ENCODE assay signal across 23 cellular contexts in the genomic region with DNA sequence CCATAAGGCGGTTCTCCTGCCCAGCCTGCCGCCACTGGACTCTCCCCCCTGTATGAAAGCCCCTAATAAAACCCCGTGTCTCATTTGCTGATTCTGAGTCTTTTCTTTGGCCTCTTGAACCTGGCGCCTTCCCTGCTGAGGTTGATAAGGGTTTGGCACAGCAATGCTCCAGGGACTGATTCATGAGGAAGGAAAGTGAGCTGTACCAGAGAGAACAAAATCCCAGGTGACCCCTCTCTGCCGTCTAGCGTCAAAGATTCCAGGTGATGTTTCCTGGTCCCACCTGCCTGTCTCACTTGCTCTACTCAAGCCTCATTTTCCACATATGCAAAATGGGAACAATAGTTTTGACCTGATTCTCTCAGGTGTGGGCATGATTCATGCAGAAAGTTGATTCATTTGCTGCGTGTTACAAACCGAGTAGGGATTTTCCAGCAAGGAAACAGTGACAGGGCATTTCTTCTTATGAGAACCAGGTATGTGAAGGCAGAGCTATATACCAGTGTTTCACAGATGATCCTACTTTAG.
A peak's percentile ranks its signal among the peaks of the same experiment; 100 is the strongest.
DNase-seq lines count a peak whose midpoint lies in the region; ATAC-seq, FAIRE-seq and TF ChIP-seq lines count a peak whose summit lies in the region.
"Had no signal": no experiment of that assay in that cellular context is flagged by ENCODE, and none has a peak within 500 bp of the region (broad histone marks: within the 10 kb centered on the region; RNA-seq: fewer than 3 reads in every experiment).

No MANE protein-coding gene starts in this region.

- H3K9me3 ChIP-seq in Peyer's patch (no peaks in the 10 kb centered on the region), esophagus squamous epithelium (no peaks in the 10 kb centered on the region), pancreas (no peaks in the 10 kb centered on the region)
- H3K9me3 ChIP-seq: testis had no signal

- no peak for TF ChIP-seq POLR2A in Peyer's patch (IDR thresholded peaks at IDR 0.05)
- no peak for TF ChIP-seq POLR2A in esophagus squamous epithelium (IDR thresholded peaks at IDR 0.05)

- POLR2A ChIA-PET in activated CD4-positive, alpha-beta T cell treated with anti-CD3 and anti-CD28 coated beads, Interleukin-2, amount 10 ng/mL, durations not matched to agents 7 days and 5 days (lab: Charles Lee), result no interaction called here

- intact Hi-C loops in esophagus squamous epithelium (cut with DNase I), result no loop called here
- intact Hi-C loops in pancreas (cut with DNase I), result no loop called here

- no peaks in the 10 kb centered on the region for H3K36me3 Mint-ChIP-seq in activated CD4-positive, alpha-beta T cell treated with anti-CD3 and anti-CD28 coated beads, Interleukin-2, amount 10 ng/mL, durations not matched to agents 7 days and 5 days (ENCODE audit: low read depth)
- H3K36me3 Mint-ChIP-seq: memory B cell, T-cell had no signal

- peak overlapping the region in 3 of 4 donors; percentile 56 to 89 (median 86) for H3K27ac ChIP-seq in Peyer's patch
- H3K27ac ChIP-seq in esophagus squamous epithelium, result peak overlapping the region; percentile 87 to 92 (median 90)
- peak overlapping the region in 1 of 4 donors; percentile 26 for H3K27ac ChIP-seq in pancreas
- H3K27ac ChIP-seq: sigmoid colon, testis, VCaP had no signal

- 35 to 56% methylated on average over 7 of the region's 8 CpGs for WGBS in esophagus squamous epithelium, 2 donors
- WGBS in pancreas, 2 donors, result 59 to 61% methylated on average over 8 of the region's 8 CpGs

- TF ChIP-seq CTCF in Peyer's patch (IDR thresholded peaks at IDR 0.05), result peak in 1 of 6 experiments; percentile 10
- no peak for TF ChIP-seq CTCF in esophagus squamous epithelium (IDR thresholded peaks at IDR 0.05)
- no peak for TF ChIP-seq CTCF in pancreas (IDR thresholded peaks at IDR 0.05)

- H3K4me3 Mint-ChIP-seq in activated CD4-positive, alpha-beta T cell treated with anti-CD3 and anti-CD28 coated beads, Interleukin-2, amount 10 ng/mL, durations not matched to agents 7 days and 5 days, result no peak overlapping the region
- H3K4me3 Mint-ChIP-seq: activated T-helper 1 cell treated with anti-CD3 and anti-CD28 coated beads, Interleukin-12 subunit alpha, Interleukin-12 subunit beta, Interleukin-2, Interleukin-4 antibody, amounts not matched to agents 30 ng/mL and 10 ng/mL and 1 ng/mL, durations not matched to agents 14 hours and 24 hours and 36 hours; memory B cell; T-cell had no signal

- DNase-seq in Peyer's patch (peak in 2 of 3 donors; percentile 70 to 76), esophagus squamous epithelium (lab: John Stamatoyannopoulos, UW) (no peak), pancreas (peak in 1 of 6 donors; percentile 10), retina (no peak), NCI-H2196 (lab: John Stamatoyannopoulos, UW; ENCODE audit: unreplicated experiment) (no peak), NCI-H345 (lab: John Stamatoyannopoulos, UW) (no peak)
- no peak for DNase-seq in activated CD4-positive, alpha-beta T cell treated with anti-CD3 and anti-CD28 coated beads, Interleukin-2, amount 10 ng/mL, durations not matched to agents 7 days and 5 days
- DNase-seq: activated CD8-positive, alpha-beta memory T cell treated with anti-CD3 and anti-CD28 coated beads for 24 hours; AML-193; GF-D8; NCI-H2029; NCI-H69; sigmoid colon; stimulated activated CD4-positive, alpha-beta T cell treated with anti-CD3 and anti-CD28 coated beads, Interleukin-4, amount 100 ng/mL, for 24 hours; stimulated activated CD8-positive, alpha-beta memory T cell treated with anti-CD3 and anti-CD28 coated beads, Interleukin-4, amount 100 ng/mL, for 48 hours; T-cell; testis had no signal

- no peaks in the 10 kb centered on the region for H3K27me3 Mint-ChIP-seq in activated CD4-positive, alpha-beta T cell treated with anti-CD3 and anti-CD28 coated beads, Interleukin-2, amount 10 ng/mL, durations not matched to agents 7 days and 5 days
- H3K27me3 Mint-ChIP-seq: memory B cell, T-cell had no signal

- H3K27me3 ChIP-seq in Peyer's patch, result no peaks in the 10 kb centered on the region
- H3K27me3 ChIP-seq in esophagus squamous epithelium, result no peaks in the 10 kb centered on the region
- H3K27me3 ChIP-seq in pancreas, result no peaks in the 10 kb centered on the region
- H3K27me3 ChIP-seq: sigmoid colon, testis had no signal

- CTCF ChIA-PET in activated CD4-positive, alpha-beta T cell treated with anti-CD3 and anti-CD28 coated beads, Interleukin-2, amount 10 ng/mL, durations not matched to agents 7 days and 5 days (lab: Charles Lee), result no interaction called here

- ATAC-seq in GM19025 (IDR thresholded peaks at IDR 0.05; ENCODE audit: low read depth, unreplicated experiment), result peak; percentile 44
- ATAC-seq in pancreas, result peak; percentile 28 to 83 (median 71)
- ATAC-seq: Panc1, T-cell had no signal

- H3K36me3 ChIP-seq in Peyer's patch (no peaks in the 10 kb centered on the region), esophagus squamous epithelium (no peaks in the 10 kb centered on the region), pancreas (no peaks in the 10 kb centered on the region)
- H3K36me3 ChIP-seq: sigmoid colon had no signal

- H3K9me3 Mint-ChIP-seq in activated CD4-positive, alpha-beta T cell treated with anti-CD3 and anti-CD28 coated beads, Interleukin-2, amount 10 ng/mL, durations not matched to agents 7 days and 5 days, result peaks cover 4% of the 10 kb centered on the region

- H3K4me1 Mint-ChIP-seq in activated CD4-positive, alpha-beta T cell treated with anti-CD3 and anti-CD28 coated beads, Interleukin-2, amount 10 ng/mL, durations not matched to agents 7 days and 5 days, result no peaks in the 10 kb centered on the region
- H3K4me1 Mint-ChIP-seq: memory B cell, T-cell had no signal

- H3K4me1 ChIP-seq in Peyer's patch (peaks cover 0 to 7% (median 0%) of the 10 kb centered on the region in 4 donors), esophagus squamous epithelium (peaks cover 0 to 51% (median 0%) of the 10 kb centered on the region in 3 donors), pancreas (peaks cover 0 to 11% (median 4%) of the 10 kb centered on the region in 3 donors)
- H3K4me1 ChIP-seq: sigmoid colon, testis had no signal

- H3K4me3 ChIP-seq in Peyer's patch, result no peak overlapping the region
- no peak overlapping the region for H3K4me3 ChIP-seq in esophagus squamous epithelium
- H3K4me3 ChIP-seq in pancreas, result no peak overlapping the region
- H3K4me3 ChIP-seq: sigmoid colon, testis had no signal

- no peak for FAIRE-seq in pancreas (lab: Jason Lieb, UNC)
- FAIRE-seq: endometrium had no signal

- H3K27ac Mint-ChIP-seq in activated CD4-positive, alpha-beta T cell treated with anti-CD3 and anti-CD28 coated beads, Interleukin-2, amount 10 ng/mL, durations not matched to agents 7 days and 5 days, result no peak overlapping the region
- H3K27ac Mint-ChIP-seq: activated T-helper 1 cell treated with anti-CD3 and anti-CD28 coated beads, Interleukin-12 subunit alpha, Interleukin-12 subunit beta, Interleukin-2, Interleukin-4 antibody, amounts not matched to agents 30 ng/mL and 10 ng/mL and 1 ng/mL, durations not matched to agents 14 hours and 24 hours and 36 hours; memory B cell; T-cell had no signal

Comparison
In these comparisons a context has a peak if more than half of its experiments do, and no peak if none do; other contexts are left out.
1. DNase-seq: peak in Peyer's patch (2 of 3); none in esophagus squamous epithelium (single experiment), retina (single experiment), NCI-H2196 (single experiment), NCI-H345 (single experiment) and activated CD4-positive, alpha-beta T cell treated with anti-CD3 and anti-CD28 coated beads, Interleukin-2, amount 10 ng/mL, durations not matched to agents 7 days and 5 days (single experiment).